In the genomic region with DNA sequence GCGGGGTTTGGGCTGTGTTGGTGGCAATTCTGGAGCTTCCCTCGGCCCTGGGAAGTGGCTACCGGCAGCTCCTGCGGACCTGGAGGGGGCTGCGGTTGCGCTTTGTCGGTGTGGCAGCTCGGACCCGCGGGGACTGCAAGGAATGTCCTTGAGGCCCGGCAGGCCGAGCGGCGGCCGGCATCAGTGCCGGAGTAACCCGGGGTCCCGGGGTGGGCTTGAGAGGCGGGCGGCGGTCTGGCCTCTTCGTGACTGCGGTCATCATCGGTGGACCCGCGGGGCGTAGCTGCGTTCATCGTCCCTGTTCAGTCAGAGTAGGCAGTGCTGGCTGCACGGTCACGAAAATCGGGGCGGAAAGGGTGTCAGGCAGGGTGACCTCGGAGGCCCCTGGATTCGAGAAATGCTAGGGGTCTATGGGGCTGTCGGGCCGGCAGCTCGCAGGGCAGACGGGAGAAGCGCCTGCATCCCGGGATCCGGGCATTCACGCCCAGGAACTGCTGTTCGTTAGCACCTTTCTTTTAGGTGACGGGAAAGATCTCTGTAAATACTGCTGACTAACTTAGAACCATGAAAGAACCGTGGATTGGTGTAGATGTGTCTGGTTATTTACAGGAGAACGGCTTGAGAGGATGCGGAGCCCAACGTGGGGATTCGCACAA, we compare ENCODE assay signal across 8 cellular contexts. TPM values are rescaled to one million over a fixed set of nuclear protein-coding genes. Genes with fewer than 3 reads are reported as not detected.
DNase-seq lines count a peak whose midpoint lies in the region; ATAC-seq, FAIRE-seq and TF ChIP-seq lines count a peak whose summit lies in the region.

No MANE protein-coding gene starts in this region.

- H3K4ac ChIP-seq in H9 (ENCODE audit: low read depth, low read length) = no peak overlapping the region

- H4K20me1 ChIP-seq in H9 (ENCODE audit: control insufficient read depth, insufficient read depth, insufficient read length) (no peaks in the 10 kb centered on the region), HepG2 (ENCODE audit: insufficient read depth, low read length) (peaks cover 52% of the 10 kb centered on the region)

- DNase-seq in COR-L47 (lab: John Stamatoyannopoulos, UW) (peak; percentile 24), H9 (no peak), SJSA1 (ENCODE audit: low read depth in 1 of 2, low spot score in 2 of 2) (peak; percentile 45 to 51), cerebellar cortex (ENCODE audit: low spot score) (peak; percentile 39), HepG2 (ENCODE audit: low spot score) (no peak), NCI-H2081 treated with DMSO at 0.1 percent for 48 hours (lab: John Stamatoyannopoulos, UW) (no peak), NCI-H2196 treated with DMSO at 0.1 percent for 48 hours (lab: John Stamatoyannopoulos, UW; ENCODE audit: unreplicated experiment) (no peak)
- DNase-seq in stimulated activated CD8-positive, alpha-beta memory T cell treated with anti-CD3 and anti-CD28 coated beads, Interleukin-4, amount 100 ng/mL, for 1 hour (ENCODE audit: low read depth in 2 of 2, low spot score in 1 of 2) = peak; percentile 5 to 17

- peaks cover 18 to 21% (median 19%) of the 10 kb centered on the region in 3 experiments for H3K36me3 Mint-ChIP-seq in H9 (ENCODE audit: insufficient read depth in 1 of 3, low read depth in 3 of 3)

- H3K79me1 ChIP-seq in H9 (ENCODE audit: insufficient read depth, low read depth, low read length, poor library complexity, severe bottlenecking) = no peaks in the 10 kb centered on the region

- H2BK120ac ChIP-seq in H9 (ENCODE audit: low read depth, low read length, poor library complexity, severe bottlenecking) = no peak overlapping the region

- no peak for TF ChIP-seq CTCF in H9 (conservative IDR thresholded peaks at IDR 0.05)
- TF ChIP-seq CTCF in HepG2 (CRISPR knock-in tag; IDR thresholded peaks at IDR 0.05) = no peak

- no peak overlapping the region for H3T11ph ChIP-seq in H9 (ENCODE audit: low read length)

- peaks cover 10% of the 10 kb centered on the region; the same call in 1 of the 2 replicates for H3K36me3 ChIP-seq in SJSA1
- peaks cover 0 to 8% of the 10 kb centered on the region in 2 experiments; a peak in 2 of 5 replicates for H3K36me3 ChIP-seq in HepG2 (replicated peaks in 1 of 2; ENCODE audit: control insufficient read depth in 1 of 2, insufficient read depth in 2 of 2, low read length in 2 of 2)

- H3K18ac ChIP-seq in H9 (ENCODE audit: insufficient read length, low read depth, low read length) = peak overlapping the region; percentile 23

- peaks cover 0 to 9% of the 10 kb centered on the region in 2 experiments; a peak in 2 of 5 replicates for H3K9me3 Mint-ChIP-seq in H9

- no peak overlapping the region for H4K91ac ChIP-seq in H9 (ENCODE audit: insufficient read length, low read depth, low read length)

- H2BK20ac ChIP-seq in H9 (ENCODE audit: low read depth, low read length, poor library complexity, severe bottlenecking) = no peak overlapping the region

- no peaks in the 10 kb centered on the region; the same call in 1 of the 2 replicates for H3K4me1 ChIP-seq in H9 (ENCODE audit: insufficient read depth, low read length)
- H3K4me1 ChIP-seq in SJSA1 (replicated peaks) = peaks cover 5% of the 10 kb centered on the region
- peaks cover 53% of the 10 kb centered on the region for H3K4me1 ChIP-seq in HepG2 (ENCODE audit: insufficient read depth, low read length)

- H3K27ac ChIP-seq in H9 (ENCODE audit: insufficient read length, low read depth, low read length) (no peak overlapping the region), SJSA1 (peak overlapping the region; percentile 67), HepG2 (ENCODE audit: extremely low read length, insufficient read depth, low read length) (peak overlapping the region; percentile 92)

- H3K14ac ChIP-seq in H9 (ENCODE audit: insufficient read depth, low read length) = peak overlapping the region; percentile 30; the same call in 1 of the 2 replicates

- H3K56ac ChIP-seq in H9 (ENCODE audit: insufficient read length, low read depth, low read length) = no peak overlapping the region

- no peak for FAIRE-seq in HepG2 (lab: Jason Lieb, UNC)

- H2BK5ac ChIP-seq in H9 (ENCODE audit: insufficient read length, low read length) = no peak overlapping the region

- in situ Hi-C loops in HepG2 (cut with HindIII; ENCODE audit: extremely low pct_ligation_motif_present, low pct_unique_long_range_greater_than_20kb) = no loop called here

- H3K23ac ChIP-seq in H9 (ENCODE audit: insufficient read length, low read depth, low read length) = no peak overlapping the region

- TF ChIP-seq RAD21 in HepG2 (CRISPR knock-in tag; IDR thresholded peaks at IDR 0.05) = no peak; the same call in 1 of the 2 replicates

- POLR2A ChIA-PET in HepG2 (lab: Yijun Ruan, JAX) = interaction anchor here (0.6 to 1.4 kb wide), 16 partner anchors 14 to 664 kb away, joined by 3 to 19 read pairs (median 4); a partner anchor contains a TSS

- H3K79me2 ChIP-seq in H9 (ENCODE audit: insufficient read depth, low read length) (peaks cover 48% of the 10 kb centered on the region), HepG2 (ENCODE audit: insufficient read depth, low read length) (peaks cover 60% of the 10 kb centered on the region)

- H3K27me3 ChIP-seq in H9 (ENCODE audit: insufficient read depth, low read length) (no peaks in the 10 kb centered on the region), SJSA1 (replicated peaks) (no peaks in the 10 kb centered on the region), HepG2 (ENCODE audit: control insufficient read depth in 1 of 2, insufficient read depth in 2 of 2, low read length in 2 of 2) (no peaks in the 10 kb centered on the region; a peak in 1 of 5 replicates)

- no peak overlapping the region; a peak in 5 of 7 replicates for H3K27ac Mint-ChIP-seq in H9

- no peak overlapping the region for H2BK12ac ChIP-seq in H9 (ENCODE audit: insufficient read length, low read depth, low read length)

- H3K9me3 ChIP-seq in H9 (ENCODE audit: control insufficient read depth, low read depth, low read length) (no peaks in the 10 kb centered on the region), SJSA1 (replicated peaks) (no peaks in the 10 kb centered on the region), HepG2 (ENCODE audit: low read length) (no peaks in the 10 kb centered on the region)

- WGBS in H9 (ENCODE audit: extremely low coverage, insufficient read length, low lambda C conversion rate) = no CpG with 5 or more reads among the region's 50 CpGs
- WGBS in HepG2 (ENCODE audit: low lambda C conversion rate) = under 1% methylated on average over 19 of the region's 50 CpGs

- H3K23me2 ChIP-seq in H9 (ENCODE audit: insufficient read length, low read depth, low read length, poor library complexity, severe bottlenecking) = peaks cover 3% of the 10 kb centered on the region

- H3K4me3 Mint-ChIP-seq in H9 = no peak overlapping the region

- no peaks in the 10 kb centered on the region for H3K27me3 Mint-ChIP-seq in H9 (ENCODE audit: low read depth)

- no TSS peak for BruUV-seq in HepG2 (replicated peaks; lab: Mats Ljungman, UMichigan)

- no peak overlapping the region for H2BK15ac ChIP-seq in H9 (ENCODE audit: low read depth, low read length)

- H2AFZ ChIP-seq in H9 (ENCODE audit: low read length) = no peak overlapping the region
- no peak overlapping the region for H2AFZ ChIP-seq in HepG2 (ENCODE audit: low read length)

- peak overlapping the region; percentile 96 for H3K4me2 ChIP-seq in H9 (ENCODE audit: insufficient read depth, insufficient read length, low read length)
- H3K4me2 ChIP-seq in HepG2 (ENCODE audit: low read depth, low read length) = peak overlapping the region; percentile 88

- no peak overlapping the region for H4K5ac ChIP-seq in H9 (ENCODE audit: insufficient read length, low read depth, low read length)

- no peak for TF ChIP-seq EP300 in HepG2 (IDR thresholded peaks at IDR 0.05; ENCODE audit: low read depth in 2 of 2, low read length in 2 of 2)
- no peak for TF ChIP-seq EP300 in HepG2 (CRISPR knock-in tag; IDR thresholded peaks at IDR 0.05; ENCODE audit: borderline replicate concordance)

- H3K9ac ChIP-seq in H9 (ENCODE audit: extremely low read depth, insufficient read length, low read length) (peak overlapping the region; percentile 97), HepG2 (ENCODE audit: insufficient read depth, low read depth, low read length) (peak overlapping the region; percentile 97)

- peaks cover 30 to 33% of the 10 kb centered on the region in 2 experiments for H3K4me1 Mint-ChIP-seq in H9

- no peak overlapping the region for H4K8ac ChIP-seq in H9 (replicated peaks; ENCODE audit: insufficient read length, low read depth, low read length)

- TF ChIP-seq POLR2A in HepG2 (IDR thresholded peaks at IDR 0.05; ENCODE audit: insufficient read depth in 1 of 2, low read depth in 2 of 2, low read length in 2 of 2) = no peak; a peak in 1 of 4 replicates

- intact Hi-C loops in HepG2 (cut with micrococcal nuclease; ENCODE audit: unreplicated experiment) = loop anchor here (2.0 kb wide), 1 partner anchor 285 kb away; a partner anchor contains a TSS

- CTCF ChIA-PET in HepG2 (lab: Yijun Ruan, JAX; ENCODE audit: low intra/inter-chr PET ratio, low total read pairs) = no interaction called here

- peak; percentile 0; the same call in 1 of the 3 replicates for ATAC-seq in HepG2

- H2AK5ac ChIP-seq in H9 (ENCODE audit: insufficient read length, low read length) = no peak overlapping the region

- H3K4me3 ChIP-seq in SJSA1 (peak overlapping the region; percentile 83), HepG2 (replicated peaks in 1 of 3; ENCODE audit: insufficient read depth in 1 of 3, low read depth in 2 of 3, low read length in 3 of 3) (peak overlapping the region; percentile 90 to 98 (median 96))

RNA-seq across cellular contexts. Expression of a gene that starts 0.5 kb away (rescaled TPM):
- 158 and 178 TPM in 2 replicates for total RNA-seq in H9 (2021)
- 65.9 and 88.6 TPM in 2 replicates for total RNA-seq in SJSA1 (2014; rRNA removed; shearing (Covaris generic))
- total RNA-seq in HepG2 (2016; rRNA removed; fragmentation: Illumina TruSeq; extraction: Trizol) = 111 and 144 TPM in 2 replicates
- 13.9 and 16.0 TPM in 2 replicates for total RNA-seq in HepG2 (2016; cell fraction: cytosol; rRNA removed; fragmentation: Illumina TruSeq; extraction: Trizol; ENCODE audit: low read depth)
- 94.9 and 148 TPM in 2 replicates for total RNA-seq in HepG2 (2016; cell fraction: insoluble cytoplasmic fraction; rRNA removed; fragmentation: Illumina TruSeq; extraction: Trizol)
- 34.9 and 43.7 TPM in 2 replicates for total RNA-seq in HepG2 (2016; cell fraction: membrane; rRNA removed; fragmentation: Illumina TruSeq; extraction: Trizol)
- 273 and 279 TPM in 2 replicates for total RNA-seq in HepG2 (2016; cell fraction: nucleus; rRNA removed; fragmentation: Illumina TruSeq; extraction: Trizol)
- polyA plus RNA-seq in HepG2 (2011; rRNA removed) = 43.0 and 54.2 TPM in 2 replicates
- polyA plus RNA-seq in HepG2 (2011; cell fraction: cytosol; rRNA removed) = 16.7 and 37.7 TPM in 2 replicates
- polyA plus RNA-seq in HepG2 (2011; cell fraction: nucleus; rRNA removed) = 41.8 and 60.3 TPM in 2 replicates
- polyA plus RNA-seq in HepG2 (2012) = 147 and 165 TPM in 2 replicates
- polyA plus RNA-seq in HepG2 (2016; cell fraction: cytosol; fragmentation: Illumina TruSeq; extraction: Trizol; ENCODE audit: low read depth) = 5.0 and 5.2 TPM in 2 replicates
- polyA plus RNA-seq in HepG2 (2016; cell fraction: insoluble cytoplasmic fraction; fragmentation: Illumina TruSeq; extraction: Trizol; ENCODE audit: low read depth) = 67.7 and 73.3 TPM in 2 replicates
- 10.6 and 13.1 TPM in 2 replicates for polyA plus RNA-seq in HepG2 (2016; cell fraction: membrane; fragmentation: Illumina TruSeq; extraction: Trizol; ENCODE audit: low read depth)
- 271 and 285 TPM in 2 replicates for polyA plus RNA-seq in HepG2 (2016; cell fraction: nucleus; fragmentation: Illumina TruSeq; extraction: Trizol; ENCODE audit: insufficient read depth, low read depth)
- 101 and 102 TPM in 2 replicates for polyA minus RNA-seq in HepG2 (2011; rRNA and poly(A)+ RNA removed; ENCODE audit: low replicate concordance)
- polyA minus RNA-seq in HepG2 (2011; cell fraction: cytosol; rRNA and poly(A)+ RNA removed) = 53.2 and 76.7 TPM in 2 replicates
- polyA minus RNA-seq in HepG2 (2011; cell fraction: nucleus; rRNA and poly(A)+ RNA removed) = 204 and 309 TPM in 2 replicates

Comparison
In these comparisons a context has a peak if more than half of its experiments do, and no peak if none do; other contexts are left out.
1. DNase-seq: peak in COR-L47 (single experiment), SJSA1 (2 of 2), cerebellar cortex (single experiment) and stimulated activated CD8-positive, alpha-beta memory T cell treated with anti-CD3 and anti-CD28 coated beads, Interleukin-4, amount 100 ng/mL, for 1 hour (2 of 2); none in H9 (single experiment), HepG2 (single experiment), NCI-H2081 treated with DMSO at 0.1 percent for 48 hours (single experiment) and NCI-H2196 treated with DMSO at 0.1 percent for 48 hours (single experiment).